ENCODE assay signal across 8 cellular contexts in genomic region chrX:22800360-22800759, GRCh38.
DNase-seq lines count a peak whose midpoint lies in the region; FAIRE-seq and TF ChIP-seq lines count a peak whose summit lies in the region.
"Had no signal": no experiment of that assay in that cellular context is flagged by ENCODE, and none has a peak within 500 bp of the region (broad histone marks: within the 10 kb centered on the region; RNA-seq: fewer than 3 reads in every experiment).

No MANE protein-coding gene starts in this region.

- TF ChIP-seq POLR2A in H54 (IDR thresholded peaks at IDR 0.05; ENCODE audit: low read depth, low read length), result no peak

- FAIRE-seq in H54 (lab: Jason Lieb, UNC), result no peak

- no peaks in the 10 kb centered on the region for H3K27me3 Mint-ChIP-seq in activated CD4-positive, alpha-beta memory T cell treated with anti-CD3 and anti-CD28 coated beads for 36 hours

- DNase-seq in H54 (ENCODE audit: insufficient read length, low spot score) (peak; percentile 0), RPMI7951 (ENCODE audit: low read depth) (peak; percentile 71), fibroblast of peridontal ligament (ENCODE audit: extremely low read depth) (peak; percentile 94), smooth muscle cell of the brain vasculature (ENCODE audit: low read depth, low spot score) (peak; percentile 32), NCI-H187 (lab: John Stamatoyannopoulos, UW) (no peak), globus pallidus (ENCODE audit: low spot score) (no peak)
- no peak for DNase-seq in activated CD4-positive, alpha-beta memory T cell treated with anti-CD3 and anti-CD28 coated beads for 36 hours
- DNase-seq: T-helper 1 cell had no signal

- CTCF ChIA-PET in activated CD4-positive, alpha-beta memory T cell treated with anti-CD3 and anti-CD28 coated beads for 36 hours (lab: Charles Lee), result no interaction called here

- intact Hi-C loops in activated CD4-positive, alpha-beta memory T cell treated with anti-CD3 and anti-CD28 coated beads for 36 hours (cut with micrococcal nuclease), result no loop called here

- H3K9me3 Mint-ChIP-seq in activated CD4-positive, alpha-beta memory T cell treated with anti-CD3 and anti-CD28 coated beads for 36 hours, result no peaks in the 10 kb centered on the region

- no peaks in the 10 kb centered on the region for H3K36me3 Mint-ChIP-seq in activated CD4-positive, alpha-beta memory T cell treated with anti-CD3 and anti-CD28 coated beads for 36 hours

- no peaks in the 10 kb centered on the region for H3K4me1 Mint-ChIP-seq in activated CD4-positive, alpha-beta memory T cell treated with anti-CD3 and anti-CD28 coated beads for 36 hours (ENCODE audit: low read depth)

- H3K27ac Mint-ChIP-seq in activated CD4-positive, alpha-beta memory T cell treated with anti-CD3 and anti-CD28 coated beads for 36 hours, result no peak overlapping the region

- H3K4me3 Mint-ChIP-seq in activated CD4-positive, alpha-beta memory T cell treated with anti-CD3 and anti-CD28 coated beads for 36 hours, result no peak overlapping the region

- POLR2A ChIA-PET in activated CD4-positive, alpha-beta memory T cell treated with anti-CD3 and anti-CD28 coated beads for 36 hours (lab: Charles Lee), result no interaction called here

Comparison
In these comparisons a context has a peak if more than half of its experiments do, and no peak if none do; other contexts are left out.
1. DNase-seq: peak in H54 (single experiment), RPMI7951 (single experiment), fibroblast of peridontal ligament (single experiment) and smooth muscle cell of the brain vasculature (single experiment); none in NCI-H187 (0 of 2), globus pallidus (single experiment) and activated CD4-positive, alpha-beta memory T cell treated with anti-CD3 and anti-CD28 coated beads for 36 hours (single experiment).